Comparison of ENCODE assay signal across 24 cellular contexts in genomic region chr3:102083971-102084370, GRCh38.
DNase-seq lines count a peak whose midpoint lies in the region; ATAC-seq, FAIRE-seq and TF ChIP-seq lines count a peak whose summit lies in the region.
"Had no signal": no experiment of that assay in that cellular context is flagged by ENCODE, and none has a peak within 500 bp of the region (broad histone marks: within the 10 kb centered on the region; RNA-seq: fewer than 3 reads in every experiment).

No MANE protein-coding gene starts in this region.

- peaks cover 71% of the 10 kb centered on the region for H3K4me1 Mint-ChIP-seq in HFFc6 (ENCODE audit: low read depth)
- H3K4me1 Mint-ChIP-seq in astrocyte (ENCODE audit: low read depth, unreplicated experiment) = peaks cover 8% of the 10 kb centered on the region
- H3K4me1 Mint-ChIP-seq: central memory CD8-positive, alpha-beta T cell; natural killer cell had no signal

- H3K9me3 ChIP-seq in A549 (no peaks in the 10 kb centered on the region), astrocyte (ENCODE audit: insufficient read depth, low read depth, low read length) (no peaks in the 10 kb centered on the region)
- H3K9me3 ChIP-seq: BLaER1 treated with 17β-estradiol and CSF1 and Interleukin-3, amounts not matched to agents 10 nM and 100 nM; ovary; right atrium auricular region; upper lobe of left lung had no signal

- no peaks in the 10 kb centered on the region for H3K79me2 ChIP-seq in astrocyte (ENCODE audit: insufficient read depth, low read length)

- POLR2A ChIA-PET in A549 (lab: Yijun Ruan, JAX) = no interaction called here

- TF ChIP-seq EP300 in A549 (IDR thresholded peaks at IDR 0.05) = no peak

- TF ChIP-seq CTCF in A549 (IDR thresholded peaks at IDR 0.05) (no peak), HFFc6 (IDR thresholded peaks at IDR 0.05) (no peak), astrocyte (IDR thresholded peaks at IDR 0.05; ENCODE audit: insufficient read depth, low read depth, low read length) (no peak)

- DNase-seq in A549 (ENCODE audit: low read depth in 1 of 2, low spot score in 1 of 2) (no peak), HFFc6 (peak; percentile 37), astrocyte (ENCODE audit: low read depth) (peak; percentile 58), hepatic stellate cell (ENCODE audit: low spot score) (peak; percentile 43), NCI-H2171 (lab: John Stamatoyannopoulos, UW) (no peak), G401 (ENCODE audit: low spot score) (no peak), SHP77 (lab: John Stamatoyannopoulos, UW) (no peak), NOMO-1 treated with DMSO at 0.1 percent for 48 hours (lab: John Stamatoyannopoulos, UW; ENCODE audit: unreplicated experiment) (no peak)
- DNase-seq: 8988T; activated CD4-positive, alpha-beta T cell treated with anti-CD3 and anti-CD28 coated beads, Interleukin-2, amount 50 U/mL, for 4 hours; activated CD8-positive, alpha-beta memory T cell treated with anti-CD3 and anti-CD28 coated beads, Interleukin-2, amount 50 U/mL, for 48 hours; activated gamma-delta T cell treated with Interleukin-2 at 50 U/mL for 16 hours; amniotic stem cell; Calu3; erythroblast; Kasumi-1; natural killer cell; NCI-H2081 treated with DMSO at 0.1 percent for 48 hours; upper lobe of left lung had no signal

- H3K4me3 ChIP-seq in A549 = no peak overlapping the region
- H3K4me3 ChIP-seq in astrocyte (ENCODE audit: insufficient read depth, low read depth, low read length) = no peak overlapping the region
- H3K4me3 ChIP-seq: BLaER1 treated with 17β-estradiol and CSF1 and Interleukin-3, amounts not matched to agents 10 nM and 100 nM; ovary; right atrium auricular region; upper lobe of left lung had no signal

- H3K4me1 ChIP-seq in A549 (peaks cover 6% of the 10 kb centered on the region), astrocyte (ENCODE audit: insufficient read depth, low read length) (no peaks in the 10 kb centered on the region)

- H3K4me3 Mint-ChIP-seq in HFFc6 (no peak overlapping the region), astrocyte (ENCODE audit: unreplicated experiment) (no peak overlapping the region)
- H3K4me3 Mint-ChIP-seq: central memory CD8-positive, alpha-beta T cell; natural killer cell; WTC11 had no signal

- no peak overlapping the region for H3K4me2 ChIP-seq in A549
- no peak overlapping the region for H3K4me2 ChIP-seq in astrocyte (ENCODE audit: low read length)
- H3K4me2 ChIP-seq: BLaER1 treated with 17β-estradiol and CSF1 and Interleukin-3, amounts not matched to agents 10 nM and 100 nM had no signal

- H3K36me3 ChIP-seq in astrocyte (ENCODE audit: insufficient read depth, low read length) = no peaks in the 10 kb centered on the region
- H3K36me3 ChIP-seq: BLaER1 treated with 17β-estradiol and CSF1 and Interleukin-3, amounts not matched to agents 10 nM and 100 nM; ovary; right atrium auricular region; upper lobe of left lung had no signal

- TF ChIP-seq RAD21 in A549 (conservative IDR thresholded peaks at IDR 0.05 in 1 of 2, IDR thresholded peaks at IDR 0.05 in 1 of 2) = no peak

- 65% methylated on average over 3 of the region's 3 CpGs for WGBS in A549 (ENCODE audit: missing lambda C conversion rate)

- H3K27me3 ChIP-seq in astrocyte (ENCODE audit: insufficient read depth, low read length) = no peaks in the 10 kb centered on the region
- H3K27me3 ChIP-seq: BLaER1 treated with 17β-estradiol and CSF1 and Interleukin-3, amounts not matched to agents 10 nM and 100 nM; ovary; right atrium auricular region; upper lobe of left lung had no signal

- H3K36me3 Mint-ChIP-seq in HFFc6 (ENCODE audit: low read depth) (no peaks in the 10 kb centered on the region), astrocyte (ENCODE audit: low read depth, unreplicated experiment) (no peaks in the 10 kb centered on the region)
- H3K36me3 Mint-ChIP-seq: natural killer cell, WTC11 had no signal

- H3K27me3 Mint-ChIP-seq in HFFc6 (ENCODE audit: insufficient read depth) (no peaks in the 10 kb centered on the region), astrocyte (ENCODE audit: low read depth, unreplicated experiment) (no peaks in the 10 kb centered on the region)

- in situ Hi-C loops in G401 (cut with HindIII; ENCODE audit: low sequenced_read_pairs) = no loop called here

- no peak for TF ChIP-seq POLR2A in A549 (IDR thresholded peaks at IDR 0.05; ENCODE audit: low read length)

- CTCF ChIA-PET in A549 (lab: Yijun Ruan, JAX) = no interaction called here

- H3K9ac ChIP-seq in astrocyte (ENCODE audit: low read length) = no peak overlapping the region
- H3K9ac ChIP-seq: BLaER1 treated with 17β-estradiol and CSF1 and Interleukin-3, amounts not matched to agents 10 nM and 100 nM had no signal

- H4K20me1 ChIP-seq in astrocyte (ENCODE audit: insufficient read depth, low read length) = no peaks in the 10 kb centered on the region
- H4K20me1 ChIP-seq: BLaER1 treated with 17β-estradiol and CSF1 and Interleukin-3, amounts not matched to agents 10 nM and 100 nM had no signal

- FAIRE-seq in A549 (lab: Jason Lieb, UNC) (no peak), astrocyte (lab: Jason Lieb, UNC) (no peak)

- H3K9me3 Mint-ChIP-seq in HFFc6 (no peaks in the 10 kb centered on the region), astrocyte (ENCODE audit: unreplicated experiment) (no peaks in the 10 kb centered on the region)
- H3K9me3 Mint-ChIP-seq: central memory CD8-positive, alpha-beta T cell; natural killer cell; WTC11 had no signal

- no peak overlapping the region for H2AFZ ChIP-seq in astrocyte (ENCODE audit: low read depth, low read length)

- H3K27ac ChIP-seq in A549 = no peak overlapping the region
- no peak overlapping the region for H3K27ac ChIP-seq in astrocyte (ENCODE audit: low read depth, low read length)
- H3K27ac ChIP-seq: BLaER1 treated with 17β-estradiol and CSF1 and Interleukin-3, amounts not matched to agents 10 nM and 100 nM; ovary; right atrium auricular region; upper lobe of left lung had no signal

- H3K27ac Mint-ChIP-seq in HFFc6 = no peak overlapping the region; the same call in 1 of the 2 replicates
- H3K27ac Mint-ChIP-seq in astrocyte (ENCODE audit: unreplicated experiment) = peak overlapping the region; percentile 50
- H3K27ac Mint-ChIP-seq: natural killer cell, WTC11 had no signal

- no peak for ATAC-seq in A549
- ATAC-seq: natural killer cell, WTC11 had no signal

TF ChIP-seq in A549, 52 proteins besides CTCF, POLR2A, EP300 and RAD21:
- TF ChIP-seq RFX5 (IDR thresholded peaks at IDR 0.05) (no peak), CEBPB (IDR thresholded peaks at IDR 0.05) (peak; percentile 25 to 35; a peak in 2 of 4 replicates)

Comparison
In these comparisons a context has a peak if more than half of its experiments do, and no peak if none do; other contexts are left out.
1. DNase-seq: peak in HFFc6 (single experiment), astrocyte (single experiment) and hepatic stellate cell (single experiment); none in A549 (0 of 2), NCI-H2171 (single experiment), G401 (single experiment), SHP77 (0 of 2) and NOMO-1 treated with DMSO at 0.1 percent for 48 hours (single experiment).